ENCODE assay signal across 1 cellular context in the genomic region with DNA sequence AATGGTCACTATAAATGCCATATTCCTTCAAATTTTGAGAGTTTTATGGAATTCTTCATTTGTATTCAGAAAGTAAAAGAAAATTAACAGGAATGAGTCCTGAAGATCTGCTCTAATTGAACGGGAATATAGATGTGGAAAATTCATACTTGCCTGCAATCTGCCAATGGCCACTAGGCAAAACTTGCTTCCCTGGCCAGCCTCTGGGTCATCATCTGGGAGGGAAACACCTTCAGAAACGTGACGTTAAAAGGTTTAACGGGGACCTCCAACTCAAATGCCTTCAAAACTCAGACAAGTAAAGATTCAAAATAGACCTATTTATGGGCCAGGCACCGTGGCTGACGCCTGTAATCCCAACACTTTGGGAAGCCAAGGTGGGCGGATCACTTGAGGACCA.
TF ChIP-seq lines count a peak whose summit lies in the region.

No MANE protein-coding gene starts in this region.

TF ChIP-seq in H1, 55 proteins besides CTCF, POLR2A, EP300 and RAD21:
- TF ChIP-seq PHF8 (conservative IDR thresholded peaks at IDR 0.05; ENCODE audit: low read depth, low read length) = no peak
- no peak for TF ChIP-seq JUN (IDR thresholded peaks at IDR 0.05; ENCODE audit: low read depth, low read length)
- TF ChIP-seq ASH2L (IDR thresholded peaks at IDR 0.05; ENCODE audit: low read length) = no peak
- TF ChIP-seq, protein P1, sequence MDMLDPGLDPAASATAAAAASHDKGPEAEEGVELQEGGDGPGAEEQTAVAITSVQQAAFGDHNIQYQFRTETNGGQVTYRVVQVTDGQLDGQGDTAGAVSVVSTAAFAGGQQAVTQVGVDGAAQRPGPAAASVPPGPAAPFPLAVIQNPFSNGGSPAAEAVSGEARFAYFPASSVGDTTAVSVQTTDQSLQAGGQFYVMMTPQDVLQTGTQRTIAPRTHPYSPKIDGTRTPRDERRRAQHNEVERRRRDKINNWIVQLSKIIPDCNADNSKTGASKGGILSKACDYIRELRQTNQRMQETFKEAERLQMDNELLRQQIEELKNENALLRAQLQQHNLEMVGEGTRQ (IDR thresholded peaks at IDR 0.05; ENCODE audit: low read length) = no peak
- no peak for TF ChIP-seq CHD2 (IDR thresholded peaks at IDR 0.05; ENCODE audit: low read length)
- no peak for TF ChIP-seq KDM4A (IDR thresholded peaks at IDR 0.05; ENCODE audit: low read depth, low read length, severe bottlenecking)
- no peak for TF ChIP-seq BACH1 (IDR thresholded peaks at IDR 0.05; ENCODE audit: low read length)
- no peak for TF ChIP-seq SAP30 (IDR thresholded peaks at IDR 0.05; ENCODE audit: insufficient read depth, insufficient replicate concordance, low read length)
- no peak for TF ChIP-seq RXRA (IDR thresholded peaks at IDR 0.05; ENCODE audit: insufficient read depth, low read depth, low read length)
- no peak for TF ChIP-seq NANOG (IDR thresholded peaks at IDR 0.05; ENCODE audit: insufficient read depth, low read depth, low read length, poor library complexity, severe bottlenecking)
- TF ChIP-seq CBX8 (IDR thresholded peaks at IDR 0.05; ENCODE audit: borderline replicate concordance, low read depth, low read length) = no peak
- TF ChIP-seq RFX5 (IDR thresholded peaks at IDR 0.05; ENCODE audit: borderline replicate concordance, low read depth, low read length) = no peak
- TF ChIP-seq JUND (IDR thresholded peaks at IDR 0.05; ENCODE audit: low read length) = no peak
